22 cellular contexts compared by ENCODE assay signal in genomic region chr7:15330943-15331342, GRCh38.
DNase-seq lines count a peak whose midpoint lies in the region; ATAC-seq and TF ChIP-seq lines count a peak whose summit lies in the region.
"Had no signal": no experiment of that assay in that cellular context is flagged by ENCODE, and none has a peak within 500 bp of the region (broad histone marks: within the 10 kb centered on the region; RNA-seq: fewer than 3 reads in every experiment).

No MANE protein-coding gene starts in this region.

- no peaks in the 10 kb centered on the region for H3K4me1 ChIP-seq in upper lobe of right lung
- H3K4me1 ChIP-seq: BLaER1 treated with 17β-estradiol and CSF1 and Interleukin-3, amounts not matched to agents 10 nM and 100 nM; Caco-2; Peyer's patch had no signal

- peak overlapping the region; percentile 43 for H3K4me3 Mint-ChIP-seq in glutamatergic neuron (ENCODE audit: unreplicated experiment)
- no peak overlapping the region for H3K4me3 Mint-ChIP-seq in osteocyte (ENCODE audit: unreplicated experiment)
- no peak overlapping the region for H3K4me3 Mint-ChIP-seq in activated naive CD8-positive, alpha-beta T cell treated with anti-CD3 and anti-CD28 coated beads for 36 hours
- H3K4me3 Mint-ChIP-seq: CD4-positive, alpha-beta memory T cell had no signal

- H3K4me1 Mint-ChIP-seq in glutamatergic neuron (ENCODE audit: low read depth, unreplicated experiment) (peaks cover 49% of the 10 kb centered on the region), osteocyte (ENCODE audit: unreplicated experiment) (peaks cover 40% of the 10 kb centered on the region)
- H3K4me1 Mint-ChIP-seq in activated naive CD8-positive, alpha-beta T cell treated with anti-CD3 and anti-CD28 coated beads for 36 hours, result no peaks in the 10 kb centered on the region
- H3K4me1 Mint-ChIP-seq: CD4-positive, alpha-beta memory T cell had no signal

- H3K27ac Mint-ChIP-seq in glutamatergic neuron (ENCODE audit: unreplicated experiment) (peak overlapping the region; percentile 65), osteocyte (ENCODE audit: unreplicated experiment) (peak overlapping the region; percentile 28)
- H3K27ac Mint-ChIP-seq in activated naive CD8-positive, alpha-beta T cell treated with anti-CD3 and anti-CD28 coated beads for 36 hours, result no peak overlapping the region
- H3K27ac Mint-ChIP-seq: CD4-positive, alpha-beta memory T cell had no signal

- no peak overlapping the region for H3K4me3 ChIP-seq in upper lobe of right lung
- H3K4me3 ChIP-seq: BLaER1 treated with 17β-estradiol and CSF1 and Interleukin-3, amounts not matched to agents 10 nM and 100 nM; GM23248; HAP-1; Peyer's patch had no signal

- H3K36me3 Mint-ChIP-seq in glutamatergic neuron (ENCODE audit: unreplicated experiment) (no peaks in the 10 kb centered on the region), osteocyte (ENCODE audit: unreplicated experiment) (no peaks in the 10 kb centered on the region)
- H3K36me3 Mint-ChIP-seq in activated naive CD8-positive, alpha-beta T cell treated with anti-CD3 and anti-CD28 coated beads for 36 hours, result no peaks in the 10 kb centered on the region
- H3K36me3 Mint-ChIP-seq: CD4-positive, alpha-beta memory T cell had no signal

- intact Hi-C loops in upper lobe of right lung (cut with DNase I), result no loop called here

- H3K27me3 ChIP-seq in upper lobe of right lung, result no peaks in the 10 kb centered on the region
- H3K27me3 ChIP-seq: BLaER1 treated with 17β-estradiol and CSF1 and Interleukin-3, amounts not matched to agents 10 nM and 100 nM; Peyer's patch had no signal

- H3K36me3 ChIP-seq in upper lobe of right lung, result no peaks in the 10 kb centered on the region
- H3K36me3 ChIP-seq: BLaER1 treated with 17β-estradiol and CSF1 and Interleukin-3, amounts not matched to agents 10 nM and 100 nM; HAP-1; Peyer's patch had no signal

- no peaks in the 10 kb centered on the region for H3K9me3 ChIP-seq in upper lobe of right lung
- H3K9me3 ChIP-seq: BLaER1 treated with 17β-estradiol and CSF1 and Interleukin-3, amounts not matched to agents 10 nM and 100 nM; Caco-2; HAP-1; Peyer's patch had no signal

- DNase-seq in NCI-H510A treated with DMSO at 0.1 percent for 48 hours (lab: John Stamatoyannopoulos, UW), result peak; percentile 18
- DNase-seq in NCI-H510A (lab: John Stamatoyannopoulos, UW), result no peak
- peak; percentile 64 for DNase-seq in NCI-H69 (lab: John Stamatoyannopoulos, UW)
- no peak for DNase-seq in glutamatergic neuron
- DNase-seq in osteocyte (ENCODE audit: extremely low spot score, unreplicated experiment), result no peak
- DNase-seq in activated naive CD8-positive, alpha-beta T cell treated with anti-CD3 and anti-CD28 coated beads for 36 hours, result no peak
- no peak for DNase-seq in upper lobe of right lung
- DNase-seq in activated CD4-positive, alpha-beta T cell treated with anti-CD3 and anti-CD28 coated beads, Interleukin-2, amount 50 U/mL, for 1 hour, result no peak
- DNase-seq: 8988T; Caco-2; CD4-positive, alpha-beta memory T cell; DMS 273 treated with DMSO at 0.1 percent for 48 hours; DND-41; GM23248; KG1; NCI-H1930; NCI-H226; NCI-H526; Peyer's patch had no signal

- no peak for ATAC-seq in upper lobe of right lung
- ATAC-seq: SK-N-SH treated with all-trans-retinoic acid at 6 μM for 48 hours had no signal

- no peaks in the 10 kb centered on the region for H3K27me3 Mint-ChIP-seq in glutamatergic neuron (ENCODE audit: unreplicated experiment)
- H3K27me3 Mint-ChIP-seq in osteocyte (ENCODE audit: unreplicated experiment), result no peaks in the 10 kb centered on the region
- no peaks in the 10 kb centered on the region for H3K27me3 Mint-ChIP-seq in activated naive CD8-positive, alpha-beta T cell treated with anti-CD3 and anti-CD28 coated beads for 36 hours
- H3K27me3 Mint-ChIP-seq: CD4-positive, alpha-beta memory T cell had no signal

- H3K9me3 Mint-ChIP-seq in glutamatergic neuron (ENCODE audit: unreplicated experiment) (no peaks in the 10 kb centered on the region), osteocyte (ENCODE audit: unreplicated experiment) (peaks cover 4% of the 10 kb centered on the region)
- H3K9me3 Mint-ChIP-seq in activated naive CD8-positive, alpha-beta T cell treated with anti-CD3 and anti-CD28 coated beads for 36 hours, result no peaks in the 10 kb centered on the region

- no peak overlapping the region for H3K27ac ChIP-seq in upper lobe of right lung
- H3K27ac ChIP-seq: BLaER1 treated with 17β-estradiol and CSF1 and Interleukin-3, amounts not matched to agents 10 nM and 100 nM; GM23248; Peyer's patch had no signal

- TF ChIP-seq CTCF in glutamatergic neuron (IDR thresholded peaks at IDR 0.05; ENCODE audit: partially characterized antibody, unreplicated experiment) (no peak), osteocyte (IDR thresholded peaks at IDR 0.05) (no peak), upper lobe of right lung (IDR thresholded peaks at IDR 0.05) (no peak)

Comparison
In these comparisons a context has a peak if more than half of its experiments do, and no peak if none do; other contexts are left out.
1. DNase-seq: peak in NCI-H510A treated with DMSO at 0.1 percent for 48 hours (single experiment) and NCI-H69 (single experiment); none in NCI-H510A (single experiment), glutamatergic neuron (single experiment), osteocyte (single experiment), activated naive CD8-positive, alpha-beta T cell treated with anti-CD3 and anti-CD28 coated beads for 36 hours (single experiment), upper lobe of right lung (single experiment) and activated CD4-positive, alpha-beta T cell treated with anti-CD3 and anti-CD28 coated beads, Interleukin-2, amount 50 U/mL, for 1 hour (single experiment).